ENCODE assay signal across 8 cellular contexts in genomic region chr7:24842449-24843241, GRCh38.
DNase-seq lines count a peak whose midpoint lies in the region; ATAC-seq and TF ChIP-seq lines count a peak whose summit lies in the region.

No MANE protein-coding gene starts in this region.

- no peaks in the 10 kb centered on the region for H3K79me2 ChIP-seq in GM23248 (ENCODE audit: insufficient read depth)

- DNase-seq in GM23248 (peak; percentile 25), NAMALWA (ENCODE audit: low spot score) (peak; percentile 73), left colon (no peak), cortex of kidney (lab: John Stamatoyannopoulos, UW) (no peak), D341Med (ENCODE audit: low spot score) (no peak), ecto neural progenitor cell (ENCODE audit: low spot score) (no peak)
- no peak for DNase-seq in activated naive CD4-positive, alpha-beta T cell treated with anti-CD3 and anti-CD28 coated beads, Interleukin-2, amount 50 U/mL, for 16 hours

- in situ Hi-C loops in GM23248 (cut with MboI) = no loop called here

- no peaks in the 10 kb centered on the region for H3K9me2 ChIP-seq in GM23248 (ENCODE audit: insufficient read depth)

- no peak overlapping the region for H2AFZ ChIP-seq in GM23248

- peaks cover 14% of the 10 kb centered on the region for H3K4me1 ChIP-seq in GM23248 (ENCODE audit: insufficient read depth)

- TF ChIP-seq POLR2A in GM18505 (IDR thresholded peaks at IDR 0.05; ENCODE audit: borderline replicate concordance, extremely low read depth, insufficient read depth, insufficient read length) = no peak

- H3K9me3 ChIP-seq in GM23248 (ENCODE audit: low read depth) = no peaks in the 10 kb centered on the region

- no peaks in the 10 kb centered on the region for H4K20me1 ChIP-seq in GM23248 (ENCODE audit: insufficient read depth)

- peaks cover 23% of the 10 kb centered on the region for H3F3A ChIP-seq in GM23248 (ENCODE audit: insufficient read depth)

- no peak overlapping the region for H3K9ac ChIP-seq in GM23248

- WGBS in GM23248 (ENCODE audit: low coverage in 1 of 2, low lambda C conversion rate in 2 of 2, missing lambda C conversion rate in 2 of 2), 2 experiments = 86 to 87% methylated on average over 5 of the region's 5 CpGs

- H3K4me3 ChIP-seq in GM23248 = no peak overlapping the region

- ATAC-seq in GM18505 (IDR thresholded peaks at IDR 0.05; ENCODE audit: unreplicated experiment) (peak; percentile 59), left colon (peak; percentile 32)

- intact Hi-C loops in left colon (cut with DNase I, micrococcal nuclease) = no loop called here

- peak overlapping the region; percentile 22 for H3K4me2 ChIP-seq in GM23248 (ENCODE audit: unreplicated experiment)

- peak overlapping the region; percentile 13; the same call in 1 of the 2 replicates for H3K27ac ChIP-seq in GM23248

- H3K27me3 ChIP-seq in GM23248 (replicated peaks; ENCODE audit: insufficient read depth) = no peaks in the 10 kb centered on the region

- peaks cover 30% of the 10 kb centered on the region for H3K36me3 ChIP-seq in GM23248 (ENCODE audit: low read depth)

Comparison
In these comparisons a context has a peak if more than half of its experiments do, and no peak if none do; other contexts are left out.
1. DNase-seq: peak in GM23248 (single experiment) and NAMALWA (single experiment); none in left colon (0 of 2), cortex of kidney (single experiment), D341Med (single experiment), activated naive CD4-positive, alpha-beta T cell treated with anti-CD3 and anti-CD28 coated beads, Interleukin-2, amount 50 U/mL, for 16 hours (single experiment) and ecto neural progenitor cell (single experiment).